ENCODE assay signal across 2 cellular contexts in genomic region chr1:36586146-36586545, GRCh38.
TF ChIP-seq lines count a peak whose summit lies in the region.

No MANE protein-coding gene starts in this region.

TF ChIP-seq in IMR-90, 13 proteins besides CTCF, POLR2A, EP300 and RAD21 (continued from another document):
- TF ChIP-seq USF2 (IDR thresholded peaks at IDR 0.05; ENCODE audit: low read depth, low read length) (no peak), NFE2L2 (IDR thresholded peaks at IDR 0.05; ENCODE audit: low read depth, low read length) (no peak), MAFK (IDR thresholded peaks at IDR 0.05; ENCODE audit: low read depth, low read length) (no peak), CHD1 (IDR thresholded peaks at IDR 0.05; ENCODE audit: low read depth, low read length) (no peak), ELK1 (IDR thresholded peaks at IDR 0.05; ENCODE audit: borderline replicate concordance, low read depth, low read length) (no peak), MAZ (IDR thresholded peaks at IDR 0.05; ENCODE audit: borderline replicate concordance, low read depth, low read length) (no peak), RCOR1 (IDR thresholded peaks at IDR 0.05; ENCODE audit: insufficient replicate concordance, low read length) (no peak), FOS (IDR thresholded peaks at IDR 0.05; ENCODE audit: low read depth, low read length) (no peak)

TF ChIP-seq in neural cell, 6 proteins besides CTCF, POLR2A, EP300 and RAD21 (continued from another document):
- no peak for TF ChIP-seq REST (IDR thresholded peaks at IDR 0.05; ENCODE audit: borderline replicate concordance)
